Comparison of ENCODE assay signal across 14 cellular contexts in genomic region chr17:2211661-2212327, GRCh38.
DNase-seq lines count a peak whose midpoint lies in the region; ATAC-seq, FAIRE-seq and TF ChIP-seq lines count a peak whose summit lies in the region.
"Had no signal": no experiment of that assay in that cellular context is flagged by ENCODE, and none has a peak within 500 bp of the region (broad histone marks: within the 10 kb centered on the region; RNA-seq: fewer than 3 reads in every experiment).

No MANE protein-coding gene starts in this region.

- H3K4me3 Mint-ChIP-seq in activated CD8-positive, alpha-beta T cell treated with anti-CD3 and anti-CD28 coated beads, Interleukin-2, amount 10 ng/mL, durations not matched to agents 7 days and 5 days = no peak overlapping the region
- no peak overlapping the region for H3K4me3 Mint-ChIP-seq in activated CD8-positive, alpha-beta T cell treated with anti-CD3 and anti-CD28 coated beads for 36 hours
- H3K4me3 Mint-ChIP-seq in T-helper 17 cell = peak overlapping the region; percentile 59
- H3K4me3 Mint-ChIP-seq: naive B cell had no signal

- no peak for DNase-seq in activated CD8-positive, alpha-beta T cell treated with anti-CD3 and anti-CD28 coated beads, Interleukin-2, amount 10 ng/mL, durations not matched to agents 7 days and 5 days
- DNase-seq in activated CD8-positive, alpha-beta T cell treated with anti-CD3 and anti-CD28 coated beads for 36 hours = no peak
- DNase-seq in T-helper 17 cell (no peak), stomach (no peak), amygdala (lab: John Stamatoyannopoulos, UW) (no peak), H54 (ENCODE audit: insufficient read length, low spot score) (no peak)
- DNase-seq: activated effector memory CD4-positive, alpha-beta T cell treated with Interleukin-2 at 50 U/mL for 16 hours; DMS79; naive B cell; stimulated activated naive CD4-positive, alpha-beta T cell had no signal

- H3K9me3 Mint-ChIP-seq in activated CD8-positive, alpha-beta T cell treated with anti-CD3 and anti-CD28 coated beads, Interleukin-2, amount 10 ng/mL, durations not matched to agents 7 days and 5 days (ENCODE audit: insufficient read depth) = no peaks in the 10 kb centered on the region
- H3K9me3 Mint-ChIP-seq in activated CD8-positive, alpha-beta T cell treated with anti-CD3 and anti-CD28 coated beads for 36 hours = no peaks in the 10 kb centered on the region
- H3K9me3 Mint-ChIP-seq: naive B cell had no signal

- H3K27ac ChIP-seq in gastroesophageal sphincter (peak overlapping the region; percentile 80 to 96 (median 88)), stomach (peak overlapping the region; percentile 20 to 91 (median 88))
- H3K27ac ChIP-seq: PC-9 had no signal

- TF ChIP-seq CTCF in activated CD8-positive, alpha-beta T cell treated with anti-CD3 and anti-CD28 coated beads for 36 hours (IDR thresholded peaks at IDR 0.05) = no peak
- TF ChIP-seq CTCF in gastroesophageal sphincter (IDR thresholded peaks at IDR 0.05) (no peak), stomach (IDR thresholded peaks at IDR 0.05) (no peak)

- no peak for TF ChIP-seq EP300 in gastroesophageal sphincter (IDR thresholded peaks at IDR 0.05)
- no peak for TF ChIP-seq EP300 in stomach (IDR thresholded peaks at IDR 0.05)

- H3K27ac Mint-ChIP-seq in activated CD8-positive, alpha-beta T cell treated with anti-CD3 and anti-CD28 coated beads, Interleukin-2, amount 10 ng/mL, durations not matched to agents 7 days and 5 days = peak overlapping the region; percentile 53
- no peak overlapping the region for H3K27ac Mint-ChIP-seq in activated CD8-positive, alpha-beta T cell treated with anti-CD3 and anti-CD28 coated beads for 36 hours
- H3K27ac Mint-ChIP-seq in T-helper 17 cell = peak overlapping the region; percentile 99

- 81 to 86% methylated on average over 4 to 5 of the region's 5 CpGs for WGBS in gastroesophageal sphincter (ENCODE audit: low coverage in 1 of 2), 2 donors
- 80 to 94% (median 90%) methylated on average over 5 of the region's 5 CpGs for WGBS in stomach, 5 donors

- H3K27me3 Mint-ChIP-seq in activated CD8-positive, alpha-beta T cell treated with anti-CD3 and anti-CD28 coated beads, Interleukin-2, amount 10 ng/mL, durations not matched to agents 7 days and 5 days (ENCODE audit: low read depth) = no peaks in the 10 kb centered on the region
- no peaks in the 10 kb centered on the region for H3K27me3 Mint-ChIP-seq in activated CD8-positive, alpha-beta T cell treated with anti-CD3 and anti-CD28 coated beads for 36 hours
- no peaks in the 10 kb centered on the region for H3K27me3 Mint-ChIP-seq in T-helper 17 cell
- H3K27me3 Mint-ChIP-seq: naive B cell had no signal

- H3K9me3 ChIP-seq in T-helper 17 cell (ENCODE audit: control insufficient read depth, low read length, poor library complexity, severe bottlenecking) (no peaks in the 10 kb centered on the region), gastroesophageal sphincter (no peaks in the 10 kb centered on the region), stomach (no peaks in the 10 kb centered on the region)

- peaks cover 47% of the 10 kb centered on the region for H3K36me3 Mint-ChIP-seq in activated CD8-positive, alpha-beta T cell treated with anti-CD3 and anti-CD28 coated beads, Interleukin-2, amount 10 ng/mL, durations not matched to agents 7 days and 5 days (ENCODE audit: low read depth)
- H3K36me3 Mint-ChIP-seq in activated CD8-positive, alpha-beta T cell treated with anti-CD3 and anti-CD28 coated beads for 36 hours (ENCODE audit: low read depth) = peaks cover 9% of the 10 kb centered on the region
- H3K36me3 Mint-ChIP-seq in T-helper 17 cell (ENCODE audit: low read depth) = peaks cover 5% of the 10 kb centered on the region

- no peak for FAIRE-seq in H54 (lab: Jason Lieb, UNC)
- FAIRE-seq: endometrium had no signal

- H3K27me3 ChIP-seq in gastroesophageal sphincter = no peaks in the 10 kb centered on the region
- H3K27me3 ChIP-seq in stomach = no peaks in the 10 kb centered on the region

- ATAC-seq in activated CD8-positive, alpha-beta T cell treated with anti-CD3 and anti-CD28 coated beads, Interleukin-2, amount 10 ng/mL, durations not matched to agents 7 days and 5 days = no peak
- ATAC-seq in activated CD8-positive, alpha-beta T cell treated with anti-CD3 and anti-CD28 coated beads for 36 hours = no peak
- ATAC-seq in T-helper 17 cell (no peak), gastroesophageal sphincter (no peak), HG03097 (IDR thresholded peaks at IDR 0.05; ENCODE audit: low FRiP score, unreplicated experiment) (no peak)

- POLR2A ChIA-PET in activated CD8-positive, alpha-beta T cell treated with anti-CD3 and anti-CD28 coated beads, Interleukin-2, amount 10 ng/mL, durations not matched to agents 7 days and 5 days (lab: Charles Lee) = no interaction called here
- POLR2A ChIA-PET in activated CD8-positive, alpha-beta T cell treated with anti-CD3 and anti-CD28 coated beads for 36 hours (lab: Charles Lee) = no interaction called here

- H3K36me3 ChIP-seq in gastroesophageal sphincter = no peaks in the 10 kb centered on the region
- peaks cover 0 to 7% (median 0%) of the 10 kb centered on the region in 4 donors for H3K36me3 ChIP-seq in stomach

- intact Hi-C loops in activated CD8-positive, alpha-beta T cell treated with anti-CD3 and anti-CD28 coated beads for 36 hours (cut with micrococcal nuclease) = no loop called here
- intact Hi-C loops in stomach (cut with DNase I; ENCODE audit: low total_unique reads) = no loop called here

- TF ChIP-seq POLR2A in gastroesophageal sphincter (IDR thresholded peaks at IDR 0.05) (no peak), stomach (IDR thresholded peaks at IDR 0.05) (no peak), H54 (IDR thresholded peaks at IDR 0.05; ENCODE audit: low read depth, low read length) (no peak)

- H3K4me1 ChIP-seq in gastroesophageal sphincter = peaks cover 25 to 77% (median 37%) of the 10 kb centered on the region in 3 donors
- peaks cover 19 to 61% (median 47%) of the 10 kb centered on the region in 4 donors for H3K4me1 ChIP-seq in stomach

- H3K4me3 ChIP-seq in gastroesophageal sphincter (no peak overlapping the region), stomach (no peak overlapping the region)
- H3K4me3 ChIP-seq: PC-9 had no signal

- CTCF ChIA-PET in activated CD8-positive, alpha-beta T cell treated with anti-CD3 and anti-CD28 coated beads, Interleukin-2, amount 10 ng/mL, durations not matched to agents 7 days and 5 days (lab: Charles Lee) = interaction anchor here (0.6 to 1.5 kb wide), 2 partner anchors 11 to 12 kb away, joined by 4 read pairs; no protein-coding TSS in a partner anchor
- CTCF ChIA-PET in activated CD8-positive, alpha-beta T cell treated with anti-CD3 and anti-CD28 coated beads for 36 hours (lab: Charles Lee) = interaction anchor here (4.9 kb wide), 1 partner anchor 33 kb away, joined by 22 read pairs; no protein-coding TSS in a partner anchor

- H3K4me1 Mint-ChIP-seq in activated CD8-positive, alpha-beta T cell treated with anti-CD3 and anti-CD28 coated beads, Interleukin-2, amount 10 ng/mL, durations not matched to agents 7 days and 5 days (ENCODE audit: low read depth) = peaks cover 55% of the 10 kb centered on the region
- H3K4me1 Mint-ChIP-seq in activated CD8-positive, alpha-beta T cell treated with anti-CD3 and anti-CD28 coated beads for 36 hours (ENCODE audit: low read depth) = peaks cover 51% of the 10 kb centered on the region
- H3K4me1 Mint-ChIP-seq in T-helper 17 cell = peaks cover 42% of the 10 kb centered on the region
